Comparison of ENCODE assay signal across 8 cellular contexts in the genomic region with DNA sequence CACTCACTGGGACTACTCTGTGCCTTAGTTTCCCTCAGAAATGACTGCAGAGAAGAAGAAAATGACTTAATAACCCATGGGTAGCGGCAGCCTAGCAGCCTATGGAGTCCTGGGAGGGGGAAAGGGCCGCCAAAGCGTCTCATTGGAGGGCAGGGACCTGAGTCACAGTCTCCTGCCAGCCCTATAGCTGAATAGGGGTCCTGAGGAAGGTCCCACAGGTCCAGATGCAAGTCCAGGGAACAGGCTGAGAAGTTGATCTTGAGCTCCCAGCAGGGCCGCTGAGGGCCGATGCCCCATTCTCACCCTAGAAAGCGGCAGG. TPM values are rescaled to one million over a fixed set of nuclear protein-coding genes. Genes with fewer than 3 reads are reported as not detected.
DNase-seq lines count a peak whose midpoint lies in the region; ATAC-seq and TF ChIP-seq lines count a peak whose summit lies in the region.

No MANE protein-coding gene starts in this region.

- no peak for TF ChIP-seq RAD21 in HCT116 (IDR thresholded peaks at IDR 0.05; ENCODE audit: low read depth)

- RAD21 ChIA-PET in HCT116 (lab: Charles Lee; ENCODE audit: low non-redundant PET in 1 of 2, low total read pairs in 2 of 2, uncharacterized antibody in 2 of 2, unreplicated experiment in 2 of 2): no interaction called here

- no peak for TF ChIP-seq CTCF in HCT116 (IDR thresholded peaks at IDR 0.05 in 2 of 3, conservative IDR thresholded peaks at IDR 0.05 in 1 of 3; ENCODE audit: borderline replicate concordance in 1 of 3, insufficient read depth in 1 of 3, low read depth in 2 of 3, low read length in 2 of 3)
- TF ChIP-seq CTCF in smooth muscle cell (IDR thresholded peaks at IDR 0.05; ENCODE audit: borderline replicate concordance, insufficient read depth, poor library complexity, severe bottlenecking): no peak

- H3K27me3 ChIP-seq in HCT116 (ENCODE audit: insufficient read depth, low read length) (no peaks in the 10 kb centered on the region), smooth muscle cell (ENCODE audit: low read depth) (no peaks in the 10 kb centered on the region)

- DNase-seq in HCT116 (ENCODE audit: low read depth, low spot score): no peak
- DNase-seq in activated CD4-positive, alpha-beta memory T cell treated with anti-CD3 and anti-CD28 coated beads, Interleukin-2, amount 10 ng/mL, durations not matched to agents 7 days and 5 days: no peak
- peak; percentile 50 for DNase-seq in hepatic stellate cell (ENCODE audit: low spot score)
- no peak for DNase-seq in smooth muscle cell (lab: John Stamatoyannopoulos, UW; ENCODE audit: unreplicated experiment)
- no peak for DNase-seq in NOMO-1 treated with DMSO at 0.1 percent for 48 hours (lab: John Stamatoyannopoulos, UW; ENCODE audit: unreplicated experiment)

- CTCF ChIA-PET in HCT116 (lab: Charles Lee): interaction anchor here (2.9 kb wide), 1 partner anchor 20 kb away, joined by 26 read pairs; no protein-coding TSS in a partner anchor
- CTCF ChIA-PET in activated CD4-positive, alpha-beta memory T cell treated with anti-CD3 and anti-CD28 coated beads, Interleukin-2, amount 10 ng/mL, durations not matched to agents 7 days and 5 days (lab: Charles Lee): interaction anchor here (1.0 to 7.1 kb wide), 8 partner anchors 11 to 76 kb away, joined by 3 to 119 read pairs (median 16); no protein-coding TSS in a partner anchor

- H3K79me2 ChIP-seq in HCT116 (ENCODE audit: insufficient read depth, low read length) (peaks cover 62% of the 10 kb centered on the region), smooth muscle cell (ENCODE audit: low read depth) (peaks cover 60% of the 10 kb centered on the region)

- H3K4me3 Mint-ChIP-seq in activated CD4-positive, alpha-beta memory T cell treated with anti-CD3 and anti-CD28 coated beads, Interleukin-2, amount 10 ng/mL, durations not matched to agents 7 days and 5 days: peak overlapping the region; percentile 89

- H3K36me3 ChIP-seq in HCT116 (ENCODE audit: control insufficient read depth in 1 of 2, insufficient read depth in 2 of 2, low read length in 2 of 2) (no peaks in the 10 kb centered on the region), smooth muscle cell (ENCODE audit: low read depth) (no peaks in the 10 kb centered on the region)

- WGBS in smooth muscle cell (ENCODE audit: low lambda C conversion rate): 48% methylated on average over 6 of the region's 6 CpGs

- peak overlapping the region; percentile 97 for H3K9ac ChIP-seq in HCT116 (ENCODE audit: low read length)
- H3K9ac ChIP-seq in smooth muscle cell (ENCODE audit: low read depth): peak overlapping the region; percentile 78

- H3K27ac ChIP-seq in HCT116 (ENCODE audit: low read depth, low read length): peak overlapping the region; percentile 98; the same call in 1 of the 2 replicates
- H3K27ac ChIP-seq in smooth muscle cell (ENCODE audit: low read depth): peak overlapping the region; percentile 97

- POLR2A ChIA-PET in HCT116 (lab: Charles Lee): interaction anchor here (2.2 kb wide), 1 partner anchor 11 kb away, joined by 8 read pairs; no protein-coding TSS in a partner anchor
- POLR2A ChIA-PET in activated CD4-positive, alpha-beta memory T cell treated with anti-CD3 and anti-CD28 coated beads, Interleukin-2, amount 10 ng/mL, durations not matched to agents 7 days and 5 days (lab: Charles Lee): interaction anchor here (1.4 to 37.8 kb wide), 6 partner anchors 12 to 339 kb away, joined by 3 to 1018 read pairs (median 6); a partner anchor contains a TSS

- H3K9me3 ChIP-seq in HCT116 (ENCODE audit: control insufficient read depth in 1 of 2, insufficient read depth in 1 of 2, low read depth in 1 of 2, low read length in 2 of 2): no peaks in the 10 kb centered on the region
- H3K9me3 ChIP-seq in smooth muscle cell (replicated peaks; ENCODE audit: low read depth): no peaks in the 10 kb centered on the region

- H3K27me3 Mint-ChIP-seq in activated CD4-positive, alpha-beta memory T cell treated with anti-CD3 and anti-CD28 coated beads, Interleukin-2, amount 10 ng/mL, durations not matched to agents 7 days and 5 days: no peaks in the 10 kb centered on the region

- H2AFZ ChIP-seq in HCT116 (ENCODE audit: low read depth, low read length, poor library complexity, severe bottlenecking): no peak overlapping the region
- no peak overlapping the region for H2AFZ ChIP-seq in smooth muscle cell (ENCODE audit: low read depth)

- no peak for TF ChIP-seq POLR2A in HCT116 (IDR thresholded peaks at IDR 0.05; ENCODE audit: borderline replicate concordance, extremely low read depth, insufficient read depth, insufficient read length)

- H3K4me2 ChIP-seq in HCT116 (ENCODE audit: low read length) (peak overlapping the region; percentile 100), smooth muscle cell (peak overlapping the region; percentile 96)

- H3K4me1 Mint-ChIP-seq in activated CD4-positive, alpha-beta memory T cell treated with anti-CD3 and anti-CD28 coated beads, Interleukin-2, amount 10 ng/mL, durations not matched to agents 7 days and 5 days: peaks cover 65% of the 10 kb centered on the region

- H3K9me3 Mint-ChIP-seq in activated CD4-positive, alpha-beta memory T cell treated with anti-CD3 and anti-CD28 coated beads, Interleukin-2, amount 10 ng/mL, durations not matched to agents 7 days and 5 days: no peaks in the 10 kb centered on the region

- BruUV-seq in HCT116 (replicated peaks; lab: Mats Ljungman, UMichigan): no TSS peak

- ATAC-seq in HCT116 (no peak), GM18858 (IDR thresholded peaks at IDR 0.05; ENCODE audit: unreplicated experiment) (no peak), HG02588 (IDR thresholded peaks at IDR 0.05; ENCODE audit: unreplicated experiment) (no peak), HG03095 (IDR thresholded peaks at IDR 0.05; ENCODE audit: unreplicated experiment) (no peak)

- peaks cover 41 to 82% of the 10 kb centered on the region in 2 experiments for H3K4me1 ChIP-seq in HCT116 (ENCODE audit: control insufficient read depth in 1 of 2, insufficient read depth in 2 of 2, low read length in 2 of 2)
- H3K4me1 ChIP-seq in smooth muscle cell (ENCODE audit: low read depth): peaks cover 48% of the 10 kb centered on the region

- H3K36me3 Mint-ChIP-seq in activated CD4-positive, alpha-beta memory T cell treated with anti-CD3 and anti-CD28 coated beads, Interleukin-2, amount 10 ng/mL, durations not matched to agents 7 days and 5 days (ENCODE audit: low read depth): peaks cover 51% of the 10 kb centered on the region

- intact Hi-C loops in HCT116 (cut with micrococcal nuclease): no loop called here

- H3K27ac Mint-ChIP-seq in activated CD4-positive, alpha-beta memory T cell treated with anti-CD3 and anti-CD28 coated beads, Interleukin-2, amount 10 ng/mL, durations not matched to agents 7 days and 5 days: peak overlapping the region; percentile 93

- peak overlapping the region; percentile 70 to 86 for H3K4me3 ChIP-seq in HCT116 (replicated peaks in 1 of 2; ENCODE audit: low read depth in 1 of 2, low read length in 2 of 2)
- peak overlapping the region; percentile 76 for H3K4me3 ChIP-seq in smooth muscle cell

- H3K9me2 ChIP-seq in HCT116 (ENCODE audit: insufficient read depth): no peaks in the 10 kb centered on the region

- H4K20me1 ChIP-seq in HCT116 (ENCODE audit: insufficient read depth) (no peaks in the 10 kb centered on the region), smooth muscle cell (ENCODE audit: low read depth) (peaks cover 38% of the 10 kb centered on the region)

- peaks cover 34% of the 10 kb centered on the region for H3F3A ChIP-seq in smooth muscle cell (ENCODE audit: low read depth)

TF ChIP-seq in HCT116, 20 proteins besides CTCF, POLR2A, EP300 and RAD21:
- TF ChIP-seq EZH2 (IDR thresholded peaks at IDR 0.05) (no peak), ZFX (IDR thresholded peaks at IDR 0.05) (no peak), FOSL1 (IDR thresholded peaks at IDR 0.05; ENCODE audit: low read depth) (no peak), CEBPB (IDR thresholded peaks at IDR 0.05; ENCODE audit: low read depth) (no peak), SIN3A (IDR thresholded peaks at IDR 0.05; ENCODE audit: low read depth) (no peak)
- TF ChIP-seq, protein P1, sequence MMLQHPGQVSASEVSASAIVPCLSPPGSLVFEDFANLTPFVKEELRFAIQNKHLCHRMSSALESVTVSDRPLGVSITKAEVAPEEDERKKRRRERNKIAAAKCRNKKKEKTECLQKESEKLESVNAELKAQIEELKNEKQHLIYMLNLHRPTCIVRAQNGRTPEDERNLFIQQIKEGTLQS (IDR thresholded peaks at IDR 0.05): no peak

RNA-seq across cellular contexts. Expression of a gene that starts 1.4 kb away (rescaled TPM):
- 38.1 TPM for total RNA-seq in HCT116 (2021; ENCODE audit: unreplicated experiment)
- 23.3 and 24.6 TPM in 2 replicates for polyA plus RNA-seq in HCT116 (2012)
- 100 to 1,000 TPM; 315 to 328 TPM for total RNA-seq in activated CD4-positive, alpha-beta memory T cell treated with anti-CD3 and anti-CD28 coated beads, Interleukin-2, amount 10 ng/mL, durations not matched to agents 7 days and 5 days
- total RNA-seq in smooth muscle cell: 19.3 and 24.1 TPM in 2 replicates
- polyA plus RNA-seq in smooth muscle cell: 32.4 and 47.0 TPM in 2 replicates

RNA-seq across cellular contexts. Expression of a gene that starts 45.3 kb away (rescaled TPM):
- 20.0 TPM for total RNA-seq in HCT116 (2021; ENCODE audit: unreplicated experiment)
- polyA plus RNA-seq in HCT116 (2012): 12.2 and 15.7 TPM in 2 replicates
- 10 to 100 TPM; 19.4 to 22.6 TPM for total RNA-seq in activated CD4-positive, alpha-beta memory T cell treated with anti-CD3 and anti-CD28 coated beads, Interleukin-2, amount 10 ng/mL, durations not matched to agents 7 days and 5 days
- 2.4 and 11.4 TPM in 2 replicates for total RNA-seq in smooth muscle cell
- 6.2 and 8.6 TPM in 2 replicates for polyA plus RNA-seq in smooth muscle cell

RNA-seq across cellular contexts. Expression of a gene that starts 59.7 kb away (rescaled TPM):
- total RNA-seq in HCT116 (2021; ENCODE audit: unreplicated experiment) (1.8 TPM), smooth muscle cell (4.0 and 5.6 TPM in 2 replicates)
- polyA plus RNA-seq in HCT116 (2012): 1.1 and 1.9 TPM in 2 replicates
- 1 to 10 TPM; 1.4 to 1.6 TPM for total RNA-seq in activated CD4-positive, alpha-beta memory T cell treated with anti-CD3 and anti-CD28 coated beads, Interleukin-2, amount 10 ng/mL, durations not matched to agents 7 days and 5 days
- 1.9 and 3.6 TPM in 2 replicates for polyA plus RNA-seq in smooth muscle cell
